Comparison of ENCODE assay signal across 21 cellular contexts in the genomic region with DNA sequence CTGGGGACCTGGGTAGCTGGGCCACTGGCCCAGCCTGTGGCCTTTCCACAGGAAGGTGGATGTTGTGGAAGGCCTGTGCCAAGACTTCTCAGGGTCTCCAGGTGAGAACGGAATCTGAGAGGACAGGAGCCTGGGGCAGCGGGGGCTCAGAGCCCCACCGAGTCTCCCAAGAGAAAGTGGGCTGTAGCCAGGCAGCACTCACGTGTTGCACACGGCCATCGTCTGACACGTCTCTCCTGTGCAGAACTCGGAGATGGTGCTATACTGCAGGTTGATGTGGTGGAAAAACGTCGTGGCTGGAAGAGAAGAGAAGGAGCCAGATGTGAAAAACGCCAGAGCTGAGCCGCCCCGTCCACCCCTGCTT.
"Had no signal": no experiment of that assay in that cellular context is flagged by ENCODE, and none has a peak within 500 bp of the region (broad histone marks: within the 10 kb centered on the region; RNA-seq: fewer than 3 reads in every experiment).

No MANE protein-coding gene starts in this region.

- H3K4me1 Mint-ChIP-seq: activated CD4-positive, alpha-beta T cell treated with anti-CD3 and anti-CD28 coated beads, Interleukin-2, amount 10 ng/mL, durations not matched to agents 24 days and 14 days; activated naive CD4-positive, alpha-beta T cell treated with anti-CD3 and anti-CD28 coated beads, Interleukin-2, amount 10 ng/mL, durations not matched to agents 7 days and 5 days had no signal

- H3K36me3 ChIP-seq: breast epithelium, prostate gland had no signal

- H3K27me3 Mint-ChIP-seq: activated CD4-positive, alpha-beta T cell treated with anti-CD3 and anti-CD28 coated beads, Interleukin-2, amount 10 ng/mL, durations not matched to agents 24 days and 14 days; activated naive CD4-positive, alpha-beta T cell treated with anti-CD3 and anti-CD28 coated beads, Interleukin-2, amount 10 ng/mL, durations not matched to agents 7 days and 5 days; natural killer cell treated with Interleukin-12 subunit alpha and Interleukin-12 subunit beta and Interleukin-15 and Interleukin-18, amount 100 ng/mL, for 72 hours; T-cell had no signal

- H3K27ac ChIP-seq: hepatocyte had no signal

- H3K4me3 ChIP-seq: breast epithelium, hepatocyte, prostate gland, tibial nerve had no signal

- H3K9me3 ChIP-seq: breast epithelium, prostate gland, tibial nerve had no signal

- H3K27me3 ChIP-seq: breast epithelium, hepatocyte, tibial nerve had no signal

- H3K9me3 Mint-ChIP-seq: activated CD4-positive, alpha-beta T cell treated with anti-CD3 and anti-CD28 coated beads, Interleukin-2, amount 10 ng/mL, durations not matched to agents 24 days and 14 days; activated naive CD4-positive, alpha-beta T cell treated with anti-CD3 and anti-CD28 coated beads, Interleukin-2, amount 10 ng/mL, durations not matched to agents 7 days and 5 days; activated T-cell treated with anti-CD3 and anti-CD28 coated beads, Interleukin-2, amount 50 U/mL, for 4 hours; natural killer cell treated with Interleukin-12 subunit alpha and Interleukin-12 subunit beta and Interleukin-15 and Interleukin-18, amount 100 ng/mL, for 72 hours; T-cell had no signal

- H3K27ac Mint-ChIP-seq: activated CD4-positive, alpha-beta T cell treated with anti-CD3 and anti-CD28 coated beads, Interleukin-2, amount 10 ng/mL, durations not matched to agents 24 days and 14 days; activated naive CD4-positive, alpha-beta T cell treated with anti-CD3 and anti-CD28 coated beads, Interleukin-2, amount 10 ng/mL, durations not matched to agents 7 days and 5 days; natural killer cell treated with Interleukin-12 subunit alpha and Interleukin-12 subunit beta and Interleukin-15 and Interleukin-18, amount 100 ng/mL, for 72 hours; T-cell had no signal

- H3K4me1 ChIP-seq: breast epithelium, prostate gland had no signal

- ATAC-seq: activated T-cell treated with anti-CD3 and anti-CD28 coated beads, Interleukin-2, amount 50 U/mL, for 4 hours; left cardiac atrium; natural killer cell treated with Interleukin-12 subunit alpha and Interleukin-12 subunit beta and Interleukin-15 and Interleukin-18, amount 100 ng/mL, for 72 hours; right cardiac atrium; SK-N-SH treated with all-trans-retinoic acid at 6 μM for 48 hours; T-cell had no signal

- H3K4me3 Mint-ChIP-seq: activated CD4-positive, alpha-beta T cell treated with anti-CD3 and anti-CD28 coated beads, Interleukin-2, amount 10 ng/mL, durations not matched to agents 24 days and 14 days; activated naive CD4-positive, alpha-beta T cell treated with anti-CD3 and anti-CD28 coated beads, Interleukin-2, amount 10 ng/mL, durations not matched to agents 7 days and 5 days; activated T-cell treated with anti-CD3 and anti-CD28 coated beads, Interleukin-2, amount 50 U/mL, for 4 hours; natural killer cell treated with Interleukin-12 subunit alpha and Interleukin-12 subunit beta and Interleukin-15 and Interleukin-18, amount 100 ng/mL, for 72 hours; T-cell had no signal

- DNase-seq: activated CD4-positive, alpha-beta T cell treated with anti-CD3 and anti-CD28 coated beads, Interleukin-2, amount 10 ng/mL, durations not matched to agents 24 days and 14 days; activated CD8-positive, alpha-beta memory T cell treated with anti-CD3 and anti-CD28 coated beads, Interleukin-2, amount 50 U/mL, for 4 hours; activated naive CD4-positive, alpha-beta T cell treated with anti-CD3 and anti-CD28 coated beads, Interleukin-2, amount 10 ng/mL, durations not matched to agents 7 days and 5 days; activated T-cell treated with anti-CD3 and anti-CD28 coated beads, Interleukin-2, amount 50 U/mL, for 4 hours; cerebellar nuclear complex; effector CD4-positive, alpha-beta T cell; foreskin fibroblast; mesendoderm; occipital lobe; small intestine; stimulated activated CD4-positive, alpha-beta T cell treated with anti-CD3 and anti-CD28 coated beads, Interleukin-4, amount 100 ng/mL, for 1 hour; T-cell; T-helper 9 cell had no signal
